Comparison of ENCODE assay signal across 21 cellular contexts in genomic region chr10:24597961-24598360, GRCh38.
"Had no signal": no experiment of that assay in that cellular context is flagged by ENCODE, and none has a peak within 500 bp of the region (broad histone marks: within the 10 kb centered on the region; RNA-seq: fewer than 3 reads in every experiment).

No MANE protein-coding gene starts in this region.

- H3K27me3 ChIP-seq: MG63 had no signal

- FAIRE-seq: RCC 7860 had no signal

- H3K4me3 ChIP-seq: MG63 had no signal

- DNase-seq: Karpas-422, KG1, MG63, NCI-H1092, NCI-H1105 treated with DMSO at 0.1 percent for 48 hours, NCI-H1417 treated with DMSO at 0.1 percent for 48 hours, NCI-H146, NCI-H1694 treated with DMSO at 0.1 percent for 48 hours, NCI-H1930, NCI-H2081, NCI-H2107, NCI-H226, NCI-H446, NCI-H510A, NCI-H524 treated with DMSO at 0.1 percent for 48 hours, NCI-H69, NCI-H774, RPMI8226, SHP77 had no signal

- ATAC-seq: SK-N-SH treated with all-trans-retinoic acid at 6 μM for 48 hours had no signal

- H3K9me3 ChIP-seq: MG63 had no signal
